Comparison of ENCODE assay signal across 8 cellular contexts in genomic region chr7:100049441-100050291, GRCh38. TPM values are rescaled to one million over a fixed set of nuclear protein-coding genes. Genes with fewer than 3 reads are reported as not detected.
A peak's percentile ranks its signal among the peaks of the same experiment; 100 is the strongest.
DNase-seq lines count a peak whose midpoint lies in the region; ATAC-seq, FAIRE-seq and TF ChIP-seq lines count a peak whose summit lies in the region.

Gene ZSCAN21 (plus strand): TSS chr7:100049774. CDS start chr7:100057007, 7,233 bp downstream.

- dilution Hi-C loops in keratinocyte (cut with MboI; ENCODE audit: extremely low pct_ligation_motif_present, low sequenced_read_pairs) = no loop called here

- H3K4me1 ChIP-seq in keratinocyte (ENCODE audit: control insufficient read depth, extremely low read depth, insufficient read depth, low read length) = peaks cover 15% of the 10 kb centered on the region

- peak within 1 kb of the TSS; percentile 91 for H3K9ac ChIP-seq in keratinocyte (ENCODE audit: control insufficient read depth, extremely low read depth, insufficient read depth, low read length)

- TF ChIP-seq CTCF in keratinocyte (optimal IDR thresholded peaks at IDR 0.05 in 1 of 3, IDR thresholded peaks at IDR 0.05 in 1 of 3, conservative IDR thresholded peaks at IDR 0.05 in 1 of 3; ENCODE audit: extremely low read depth in 1 of 3, insufficient read depth in 2 of 3, low read length in 3 of 3) = peak; percentile 10 to 20 (median 16)

- H3K4me2 ChIP-seq in keratinocyte (ENCODE audit: control insufficient read depth, extremely low read depth, insufficient read depth, low read depth, low read length) = peak within 1 kb of the TSS; percentile 91

- H3K4me3 ChIP-seq in keratinocyte (ENCODE audit: control insufficient read depth in 2 of 3, extremely low read depth in 1 of 3, insufficient read depth in 2 of 3, low read depth in 1 of 3, low read length in 3 of 3) = peak within 1 kb of the TSS; percentile 78 to 97 (median 91)

- peak; percentile 90 for DNase-seq in ACHN
- peak; percentile 95 for DNase-seq in NCI-H2227 (lab: John Stamatoyannopoulos, UW; ENCODE audit: unreplicated experiment)
- DNase-seq in cerebellar cortex (ENCODE audit: low spot score) = peak; percentile 87
- DNase-seq in keratinocyte (ENCODE audit: low read depth, low spot score) = peak; percentile 41
- DNase-seq in stimulated activated CD4-positive, alpha-beta T cell treated with anti-CD3 and anti-CD28 coated beads, Interleukin-12 subunit alpha, Interleukin-12 subunit beta, amount 100 ng/mL, for 48 hours (ENCODE audit: low read depth in 2 of 3, low spot score in 1 of 3) = peak; percentile 63 to 80 (median 75)

- in situ Hi-C loops in ACHN (cut with HindIII; ENCODE audit: low pct_ligation_motif_present, low pct_unique_long_range_greater_than_20kb, low sequenced_read_pairs) = no loop called here

- H3K27me3 ChIP-seq in keratinocyte (ENCODE audit: control insufficient read depth, extremely low read depth, insufficient read depth, low read length) = no peaks in the 10 kb centered on the region

- H3K36me3 ChIP-seq in keratinocyte (ENCODE audit: control insufficient read depth in 2 of 2, extremely low read depth in 1 of 2, insufficient read depth in 2 of 2, low read length in 2 of 2) = no peaks in the 10 kb centered on the region

- peaks cover 16% of the 10 kb centered on the region for H3K79me2 ChIP-seq in keratinocyte (ENCODE audit: control insufficient read depth, insufficient read depth, low read length)

- no peaks in the 10 kb centered on the region for H3K9me1 ChIP-seq in keratinocyte (ENCODE audit: control insufficient read depth, extremely low read depth, insufficient read depth, low read length)

- no peaks in the 10 kb centered on the region for H3K9me3 ChIP-seq in keratinocyte (ENCODE audit: control insufficient read depth, low read depth, low read length)

- peak within 1 kb of the TSS; percentile 90 for H3K27ac ChIP-seq in keratinocyte (ENCODE audit: control insufficient read depth, insufficient read depth, low read length)

- H2AFZ ChIP-seq in keratinocyte (ENCODE audit: control insufficient read depth, low read length) = peak within 1 kb of the TSS; percentile 94

- no peak for FAIRE-seq in keratinocyte (lab: Jason Lieb, UNC)

- ATAC-seq in GM18858 (IDR thresholded peaks at IDR 0.05; ENCODE audit: unreplicated experiment) (peak; percentile 76), HG03103 (IDR thresholded peaks at IDR 0.05; ENCODE audit: low read depth, unreplicated experiment) (peak; percentile 83)
- peak; percentile 95 to 97 for ATAC-seq in activated CD4-positive, CD25-positive, alpha-beta regulatory T cell treated with anti-CD3 and anti-CD28 coated beads, Interleukin-2, amount 50 U/mL, for 24 hours

- no peaks in the 10 kb centered on the region for H4K20me1 ChIP-seq in keratinocyte (ENCODE audit: control insufficient read depth, extremely low read depth, insufficient read depth, low read length)

RNA-seq across cellular contexts. Expression of gene ZSCAN21, which starts in this region (rescaled TPM):
- polyA plus RNA-seq in keratinocyte = 11.2 to 12.9 TPM (median 12.6 TPM) in 3 replicates
- polyA plus RNA-seq in keratinocyte (2011; ENCODE audit: low read depth) = 4.4 TPM
- 9.7 and 11.7 TPM in 2 replicates for polyA plus RNA-seq in keratinocyte (2011; cell fraction: cytosol; rRNA removed)
- polyA plus RNA-seq in keratinocyte (2011; cell fraction: nucleus; rRNA removed) = 16.5 and 17.1 TPM in 2 replicates
- 8.1 and 8.2 TPM in 2 replicates for polyA plus RNA-seq in keratinocyte (2012; ENCODE audit: low replicate concordance)
- 5.6 to 7.2 TPM (median 6.1 TPM) in 3 replicates for polyA minus RNA-seq in keratinocyte
- 11.1 TPM for polyA minus RNA-seq in keratinocyte (2011; cell fraction: cytosol; rRNA and poly(A)+ RNA removed)
- 6.1 and 8.5 TPM in 2 replicates for polyA minus RNA-seq in keratinocyte (2011; cell fraction: nucleus; rRNA and poly(A)+ RNA removed)

Comparison
In these comparisons a context has a peak if more than half of its experiments do, and no peak if none do; other contexts are left out.
1. Peak in every context shown above with its lines: DNase-seq, ATAC-seq, H3K4me3 ChIP-seq and H3K27ac ChIP-seq.
2. DNase-seq: peak in every context shown above with its lines; median percentile 95 in NCI-H2227; 90 in ACHN; 87 in cerebellar cortex; 75 in stimulated activated CD4-positive, alpha-beta T cell treated with anti-CD3 and anti-CD28 coated beads, Interleukin-12 subunit alpha, Interleukin-12 subunit beta, amount 100 ng/mL, for 48 hours; 41 in keratinocyte.